Comparison of ENCODE assay signal across 16 cellular contexts in genomic region chr2:56217106-56217505, GRCh38. TPM values are rescaled to one million over a fixed set of nuclear protein-coding genes. Genes with fewer than 3 reads are reported as not detected.
"Had no signal": no experiment of that assay in that cellular context is flagged by ENCODE, and none has a peak within 500 bp of the region (broad histone marks: within the 10 kb centered on the region; RNA-seq: fewer than 3 reads in every experiment).

No MANE protein-coding gene starts in this region.

- H3K4me1 Mint-ChIP-seq: activated naive CD4-positive, alpha-beta T cell treated with anti-CD3 and anti-CD28 coated beads, Interleukin-2, amount 50 U/mL, for 24 hours had no signal

- DNase-seq: activated CD4-positive, alpha-beta T cell treated with anti-CD3 and anti-CD28 coated beads, Interleukin-2, amount 50 U/mL, for 4 hours; activated gamma-delta T cell; heart right ventricle; islet precursor cell; midbrain; stimulated activated naive CD8-positive, alpha-beta T cell treated with anti-CD3 and anti-CD28 coated beads, Interleukin-15, Interleukin-2, amounts not matched to agents 100 U/mL and 50 U/mL, for 24 hours; T-helper 2 cell had no signal

- H3K9me3 ChIP-seq: breast epithelium, gastroesophageal sphincter, tibial nerve had no signal

- H3K27me3 Mint-ChIP-seq: progenitor cell of endocrine pancreas had no signal

- H3K36me3 ChIP-seq: breast epithelium, gastroesophageal sphincter, heart right ventricle, tibial nerve had no signal

- H3K27me3 ChIP-seq: breast epithelium, gastroesophageal sphincter, heart right ventricle, tibial nerve had no signal

- H3K36me3 Mint-ChIP-seq: activated naive CD4-positive, alpha-beta T cell treated with anti-CD3 and anti-CD28 coated beads, Interleukin-2, amount 50 U/mL, for 24 hours had no signal

- H3K4me3 Mint-ChIP-seq: activated naive CD4-positive, alpha-beta T cell treated with anti-CD3 and anti-CD28 coated beads, Interleukin-2, amount 50 U/mL, for 24 hours had no signal

- H3K4me1 ChIP-seq: breast epithelium, gastroesophageal sphincter, heart right ventricle, tibial nerve had no signal

- H3K27ac Mint-ChIP-seq: activated naive CD4-positive, alpha-beta T cell treated with anti-CD3 and anti-CD28 coated beads, Interleukin-2, amount 50 U/mL, for 24 hours; progenitor cell of endocrine pancreas had no signal

- H3K27ac ChIP-seq: breast epithelium, coronary artery, gastroesophageal sphincter, heart right ventricle, tibial nerve, VCaP had no signal

- H3K9me3 Mint-ChIP-seq: activated naive CD4-positive, alpha-beta T cell treated with anti-CD3 and anti-CD28 coated beads, Interleukin-2, amount 50 U/mL, for 24 hours had no signal

- ATAC-seq: gastroesophageal sphincter; heart right ventricle; stimulated activated naive CD8-positive, alpha-beta T cell treated with anti-CD3 and anti-CD28 coated beads, Interleukin-15, Interleukin-2, amounts not matched to agents 100 U/mL and 50 U/mL, for 24 hours had no signal

- H3K4me3 ChIP-seq: breast epithelium, coronary artery, gastroesophageal sphincter, heart right ventricle, lung, tibial nerve had no signal

RNA-seq across cellular contexts. Expression of gene CCDC85A, which starts 33.3 kb away (rescaled TPM):
- total RNA-seq: activated CD8-positive, alpha-beta memory T cell treated with anti-CD3 and anti-CD28 coated beads for 36 hours had no signal
